In genomic region chr1:200429221-200429751, GRCh38 we compare ENCODE assay signal across 1 cellular context.
A peak's percentile ranks its signal among the peaks of the same experiment; 100 is the strongest.
TF ChIP-seq lines count a peak whose summit lies in the region.

No MANE protein-coding gene starts in this region.

TF ChIP-seq in K562, 482 proteins besides CTCF, POLR2A, EP300 and RAD21 (continued from another document and continues in another):
- TF ChIP-seq VEZF1 (CRISPR knock-in tag; IDR thresholded peaks at IDR 0.05) (0 out of 2 replicates have a peak, but pooled peaks have one; percentile 31), CHD1 (IDR thresholded peaks at IDR 0.05; ENCODE audit: low read length) (no peak), NFE2 (IDR thresholded peaks at IDR 0.05; ENCODE audit: low read depth) (peak; percentile 75), ZHX1 (conservative IDR thresholded peaks at IDR 0.05; ENCODE audit: low read length) (no peak), GATAD2A (IDR thresholded peaks at IDR 0.05) (no peak), SOX6 (IDR thresholded peaks at IDR 0.05) (no peak), TEAD1 (CRISPR knock-in tag; IDR thresholded peaks at IDR 0.05) (peak in 1 of 2 experiments; percentile 83; a peak in 2 of 4 replicates), BACH1 (tag; IDR thresholded peaks at IDR 0.05) (no peak), ETV1 (tag; conservative IDR thresholded peaks at IDR 0.05; ENCODE audit: low read depth) (no peak), ZNF217 (CRISPR knock-in tag; IDR thresholded peaks at IDR 0.05) (no peak), MGA (IDR thresholded peaks at IDR 0.05) (no peak), HMGXB4 (CRISPR knock-in tag; IDR thresholded peaks at IDR 0.05) (no peak), SMARCA5 (IDR thresholded peaks at IDR 0.05) (no peak), MYBL2 (IDR thresholded peaks at IDR 0.05; ENCODE audit: low read depth) (no peak), MYBL2 (CRISPR knock-in tag; IDR thresholded peaks at IDR 0.05; ENCODE audit: borderline replicate concordance) (no peak), ATF7 (IDR thresholded peaks at IDR 0.05) (peak; percentile 86), CEBPB (tag; IDR thresholded peaks at IDR 0.05) (peak; percentile 81), CBX8 (IDR thresholded peaks at IDR 0.05; ENCODE audit: borderline replicate concordance, extremely low read depth, low read depth, low read length, poor library complexity, severe bottlenecking) (no peak), SLC30A9 (CRISPR knock-in tag; IDR thresholded peaks at IDR 0.05) (no peak), TEAD4 (IDR thresholded peaks at IDR 0.05; ENCODE audit: low read length) (peak; percentile 50; the same call in 1 of the 2 replicates), TEAD4 (CRISPR knock-in tag; IDR thresholded peaks at IDR 0.05; ENCODE audit: borderline replicate concordance) (no peak), CBFA2T2 (conservative IDR thresholded peaks at IDR 0.05) (no peak), ZNF175 (CRISPR knock-in tag; IDR thresholded peaks at IDR 0.05; ENCODE audit: low read depth) (no peak), RBM25 (IDR thresholded peaks at IDR 0.05; ENCODE audit: low read depth, low read length, severe bottlenecking) (no peak), ATF1 (CRISPR knock-in tag; IDR thresholded peaks at IDR 0.05) (no peak), ATF1 (tag; IDR thresholded peaks at IDR 0.05) (0 out of 2 replicates have a peak, but pooled peaks have one; percentile 16), KLF6 (CRISPR knock-in tag; IDR thresholded peaks at IDR 0.05; ENCODE audit: borderline replicate concordance) (no peak), ZNF134 (CRISPR knock-in tag; conservative IDR thresholded peaks at IDR 0.05) (no peak), AFF4 (CRISPR knock-in tag; IDR thresholded peaks at IDR 0.05) (no peak), LARP7 (IDR thresholded peaks at IDR 0.05) (no peak), ILK (tag; IDR thresholded peaks at IDR 0.05; ENCODE audit: borderline replicate concordance, low read depth) (no peak), PCBP2 (IDR thresholded peaks at IDR 0.05; ENCODE audit: low read depth, low read length, poor library complexity, severe bottlenecking) (no peak), LEF1 (IDR thresholded peaks at IDR 0.05) (no peak), SRSF9 (IDR thresholded peaks at IDR 0.05; ENCODE audit: borderline replicate concordance, low read depth, low read length) (no peak), HINFP (tag; conservative IDR thresholded peaks at IDR 0.05; ENCODE audit: low read depth) (no peak), ZNF436 (CRISPR knock-in tag; IDR thresholded peaks at IDR 0.05) (no peak), ZNF79 (CRISPR knock-in tag; IDR thresholded peaks at IDR 0.05; ENCODE audit: low read depth) (no peak), ZBTB12 (CRISPR knock-in tag; IDR thresholded peaks at IDR 0.05) (no peak), NFXL1 (CRISPR knock-in tag; IDR thresholded peaks at IDR 0.05) (no peak)
